Comparison of ENCODE assay signal across 8 cellular contexts in the genomic region with DNA sequence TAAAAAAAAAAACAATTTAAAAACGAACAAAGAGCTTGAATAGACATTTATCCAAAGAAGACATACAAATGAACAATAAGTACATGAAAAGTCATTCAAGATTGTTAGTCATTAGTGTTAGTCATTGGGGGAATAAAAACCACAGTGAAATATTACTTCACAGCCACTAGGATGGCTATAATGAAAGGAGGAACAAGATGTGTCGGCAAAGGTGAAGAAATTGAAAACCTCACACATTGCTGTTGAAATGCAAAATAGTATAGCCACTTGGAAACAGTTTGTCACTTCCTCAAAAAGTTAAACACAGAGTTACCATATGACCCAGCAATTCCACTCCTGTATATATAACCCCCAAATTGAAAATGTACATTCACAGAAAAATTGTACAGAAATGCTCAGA. TPM values are rescaled to one million over a fixed set of nuclear protein-coding genes. Genes with fewer than 3 reads are reported as not detected.
DNase-seq lines count a peak whose midpoint lies in the region; ATAC-seq and TF ChIP-seq lines count a peak whose summit lies in the region.

No MANE protein-coding gene starts in this region.

- DNase-seq in NOMO-1 (lab: John Stamatoyannopoulos, UW; ENCODE audit: unreplicated experiment in 2 of 2) (peak; percentile 75 to 99), left lung (no peak), hepatic stellate cell (ENCODE audit: low spot score) (no peak), ovary (no peak)
- no peak for DNase-seq in activated naive CD4-positive, alpha-beta T cell treated with anti-CD3 and anti-CD28 coated beads, Interleukin-2, amount 50 U/mL, for 16 hours
- no peak for DNase-seq in activated CD8-positive, alpha-beta memory T cell treated with anti-CD3 and anti-CD28 coated beads for 24 hours

- no peak for TF ChIP-seq CTCF in left lung (IDR thresholded peaks at IDR 0.05)
- no peak for TF ChIP-seq CTCF in ovary (IDR thresholded peaks at IDR 0.05)

- H3K4me3 ChIP-seq in left lung, result no peak overlapping the region
- H3K4me3 ChIP-seq in ovary, result no peak overlapping the region

- peak overlapping the region in 1 of 2 donors; percentile 80 for H3K27ac ChIP-seq in left lung
- H3K27ac ChIP-seq in ovary, result no peak overlapping the region

- ATAC-seq in GM18519 (IDR thresholded peaks at IDR 0.05; ENCODE audit: low FRiP score, unreplicated experiment), result peak; percentile 90
- ATAC-seq in HG02571 (IDR thresholded peaks at IDR 0.05; ENCODE audit: unreplicated experiment), result peak; percentile 86
- peak; percentile 61 for ATAC-seq in left lung

- TF ChIP-seq POLR2A in ovary (IDR thresholded peaks at IDR 0.05), result no peak

- 84 to 90% (median 85%) methylated on average over 2 of the region's 2 CpGs for WGBS in ovary, 3 donors

- H3K9me3 ChIP-seq in left lung, result no peaks in the 10 kb centered on the region
- H3K9me3 ChIP-seq in ovary, result no peaks in the 10 kb centered on the region

- H3K36me3 ChIP-seq in left lung, result no peaks in the 10 kb centered on the region
- no peaks in the 10 kb centered on the region for H3K36me3 ChIP-seq in ovary

- intact Hi-C loops in left lung (cut with DNase I) (no loop called here), ovary (cut with DNase I) (no loop called here)

- TF ChIP-seq EP300 in ovary (IDR thresholded peaks at IDR 0.05), result no peak

- peaks cover 0 to 6% of the 10 kb centered on the region in 2 donors for H3K4me1 ChIP-seq in left lung
- H3K4me1 ChIP-seq in ovary (ENCODE audit: insufficient read depth), result no peaks in the 10 kb centered on the region

- H3K27me3 ChIP-seq in left lung (no peaks in the 10 kb centered on the region), ovary (no peaks in the 10 kb centered on the region)

RNA-seq across cellular contexts. Expression of gene SLC39A8, which starts 45.2 kb away (rescaled TPM):
- total RNA-seq in left lung (100 to 1,000 TPM; 295 to 318 TPM), ovary (10 to 100 TPM; 15.6 to 28.7 (median 22.0) TPM)
- polyA plus RNA-seq in ovary, result 10 to 100 TPM; 11.5 to 14.1 TPM

Comparison
In these comparisons a context has a peak if more than half of its experiments do, and no peak if none do; other contexts are left out.
1. DNase-seq: peak in NOMO-1 (2 of 2); none in left lung (0 of 2), hepatic stellate cell (single experiment), activated naive CD4-positive, alpha-beta T cell treated with anti-CD3 and anti-CD28 coated beads, Interleukin-2, amount 50 U/mL, for 16 hours (single experiment), activated CD8-positive, alpha-beta memory T cell treated with anti-CD3 and anti-CD28 coated beads for 24 hours (single experiment) and ovary (0 of 5).
2. RNA of gene SLC39A8, which starts 45.2 kb away (total RNA-seq): 295 to 318 TPM in left lung; 15.6 to 28.7 TPM in ovary; every median in the first group is over 4 times any median in the second.
3. Peak in every context shown above with its lines, with median percentiles within 50 percentile points of each other: ATAC-seq.